12 cellular contexts compared by ENCODE assay signal in genomic region chr14:102215522-102216250, GRCh38.
DNase-seq lines count a peak whose midpoint lies in the region; ATAC-seq, FAIRE-seq and TF ChIP-seq lines count a peak whose summit lies in the region.
"Had no signal": no experiment of that assay in that cellular context is flagged by ENCODE, and none has a peak within 500 bp of the region (broad histone marks: within the 10 kb centered on the region; RNA-seq: fewer than 3 reads in every experiment).

No MANE protein-coding gene starts in this region.

- TF ChIP-seq CTCF in epithelial cell of esophagus (IDR thresholded peaks at IDR 0.05; ENCODE audit: insufficient read depth, low read depth, low read length, missing control alignments) (no peak), neural crest cell (conservative IDR thresholded peaks at IDR 0.05) (no peak)

- peaks cover 29% of the 10 kb centered on the region for H3K4me1 Mint-ChIP-seq in neural crest cell

- peaks cover 0 to 10% of the 10 kb centered on the region in 2 donors for H3K36me3 ChIP-seq in small intestine (ENCODE audit: control insufficient read depth in 2 of 2, insufficient read depth in 2 of 2, low read length in 2 of 2)

- H3K4me3 ChIP-seq in epithelial cell of esophagus (ENCODE audit: low read length) (no peak overlapping the region), small intestine (ENCODE audit: low read depth in 1 of 2, low read length in 2 of 2) (no peak overlapping the region)

- no peak for ATAC-seq in GM18519 (IDR thresholded peaks at IDR 0.05; ENCODE audit: low FRiP score, unreplicated experiment)
- no peak for ATAC-seq in stimulated activated naive CD8-positive, alpha-beta T cell treated with anti-CD3 and anti-CD28 coated beads, Interleukin-15, Interleukin-2, amounts not matched to agents 100 U/mL and 50 U/mL, for 24 hours

- H3K9me3 Mint-ChIP-seq in neural crest cell: no peaks in the 10 kb centered on the region

- H3K27me3 Mint-ChIP-seq in neural crest cell (ENCODE audit: low read depth): no peaks in the 10 kb centered on the region
- H3K27me3 Mint-ChIP-seq: B cell had no signal

- no peak overlapping the region for H3K27ac ChIP-seq in small intestine (ENCODE audit: low read depth in 1 of 2, low read length in 1 of 2)

- no peaks in the 10 kb centered on the region for H3K9me3 ChIP-seq in small intestine (ENCODE audit: control insufficient read depth, low read depth)

- no peaks in the 10 kb centered on the region for H3K27me3 ChIP-seq in small intestine (ENCODE audit: control insufficient read depth in 2 of 2, insufficient read depth in 2 of 2, low read length in 2 of 2)

- 87 to 93% (median 91%) methylated on average over 23 of the region's 23 CpGs for WGBS in small intestine, 3 donors

- H3K27ac Mint-ChIP-seq in neural crest cell (ENCODE audit: unreplicated experiment): peak overlapping the region; percentile 97
- H3K27ac Mint-ChIP-seq: B cell had no signal

- H3K36me3 Mint-ChIP-seq in neural crest cell (ENCODE audit: low read depth): no peaks in the 10 kb centered on the region

- DNase-seq in CD1c-positive myeloid dendritic cell (ENCODE audit: extremely low spot score) (peak; percentile 25), NCI-H2227 treated with DMSO at 0.1 percent for 48 hours (lab: John Stamatoyannopoulos, UW) (peak; percentile 35), epithelial cell of esophagus (ENCODE audit: low read depth) (peak; percentile 11), neural crest cell (ENCODE audit: low read depth, low spot score) (no peak), small intestine (no peak), A172 (ENCODE audit: low spot score) (no peak)
- no peak for DNase-seq in stimulated activated naive CD8-positive, alpha-beta T cell treated with anti-CD3 and anti-CD28 coated beads, Interleukin-15, Interleukin-2, amounts not matched to agents 100 U/mL and 50 U/mL, for 24 hours
- DNase-seq: activated CD4-positive, CD25-positive, alpha-beta regulatory T cell; NCI-H1694 treated with DMSO at 0.1 percent for 48 hours had no signal

- H3K4me1 ChIP-seq in small intestine (ENCODE audit: control insufficient read depth in 2 of 2, insufficient read depth in 1 of 2, low read depth in 1 of 2, low read length in 1 of 2): no peaks in the 10 kb centered on the region

- FAIRE-seq in small intestine (lab: Jason Lieb, UNC): no peak
- FAIRE-seq: endometrium had no signal

- no peak overlapping the region for H3K4me3 Mint-ChIP-seq in neural crest cell
- H3K4me3 Mint-ChIP-seq: B cell had no signal

Comparison
In these comparisons a context has a peak if more than half of its experiments do, and no peak if none do; other contexts are left out.
1. DNase-seq: peak in CD1c-positive myeloid dendritic cell (single experiment), NCI-H2227 treated with DMSO at 0.1 percent for 48 hours (single experiment) and epithelial cell of esophagus (single experiment); none in neural crest cell (single experiment), small intestine (single experiment), A172 (single experiment) and stimulated activated naive CD8-positive, alpha-beta T cell treated with anti-CD3 and anti-CD28 coated beads, Interleukin-15, Interleukin-2, amounts not matched to agents 100 U/mL and 50 U/mL, for 24 hours (single experiment).